Comparison of ENCODE assay signal across 13 cellular contexts in the genomic region with DNA sequence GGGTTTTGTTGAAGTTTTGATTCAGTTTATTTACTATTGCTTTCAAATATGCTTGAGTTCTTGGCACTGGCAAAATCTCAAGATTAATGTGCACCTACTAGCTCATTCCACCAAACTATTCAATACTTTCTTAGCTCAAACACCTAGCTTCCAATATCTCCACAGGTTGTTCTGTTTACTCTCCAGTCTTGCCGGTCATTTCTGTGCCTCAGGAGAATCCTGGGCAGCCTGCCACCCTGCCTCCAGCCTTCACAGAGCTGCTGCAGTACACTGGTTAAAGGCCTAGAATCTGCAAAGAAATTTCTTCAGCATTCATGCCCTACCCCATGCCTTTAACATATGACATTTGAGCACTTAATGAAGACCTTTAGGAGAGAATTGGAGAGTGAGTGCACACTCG.
"Had no signal": no experiment of that assay in that cellular context is flagged by ENCODE, and none has a peak within 500 bp of the region (broad histone marks: within the 10 kb centered on the region; RNA-seq: fewer than 3 reads in every experiment).

No MANE protein-coding gene starts in this region.

- H3K4me3 ChIP-seq: lung, ovary had no signal

- H3K9me3 ChIP-seq: ovary had no signal

- H3K27ac ChIP-seq: ovary had no signal

- H3K36me3 ChIP-seq: ovary had no signal

- DNase-seq: activated CD4-positive, alpha-beta memory T cell treated with anti-CD3 and anti-CD28 coated beads for 36 hours; activated CD4-positive, alpha-beta T cell treated with anti-CD3 and anti-CD28 coated beads for 36 hours; activated gamma-delta T cell treated with Interleukin-2 at 50 U/mL for 16 hours; activated naive CD8-positive, alpha-beta T cell treated with anti-CD3 and anti-CD28 coated beads for 36 hours; activated T-cell treated with anti-CD3 and anti-CD28 coated beads, Interleukin-2, amount 50 U/mL, for 24 hours; dermis blood vessel endothelial cell; effector memory CD8-positive, alpha-beta T cell; foreskin melanocyte; left cardiac atrium; ovary; stimulated activated CD4-positive, alpha-beta T cell treated with anti-CD3 and anti-CD28 coated beads, Interleukin-12 subunit alpha, Interleukin-12 subunit beta, amount 100 ng/mL, for 4 hours; stimulated activated CD4-positive, alpha-beta T cell treated with anti-CD3 and anti-CD28 coated beads, Interleukin-2, amount 100 ng/mL, for 24 hours had no signal

- H3K27me3 ChIP-seq: ovary had no signal

- ATAC-seq: activated CD4-positive, alpha-beta T cell treated with anti-CD3 and anti-CD28 coated beads for 36 hours; effector memory CD8-positive, alpha-beta T cell; left cardiac atrium had no signal
